22 cellular contexts compared by ENCODE assay signal in the genomic region with DNA sequence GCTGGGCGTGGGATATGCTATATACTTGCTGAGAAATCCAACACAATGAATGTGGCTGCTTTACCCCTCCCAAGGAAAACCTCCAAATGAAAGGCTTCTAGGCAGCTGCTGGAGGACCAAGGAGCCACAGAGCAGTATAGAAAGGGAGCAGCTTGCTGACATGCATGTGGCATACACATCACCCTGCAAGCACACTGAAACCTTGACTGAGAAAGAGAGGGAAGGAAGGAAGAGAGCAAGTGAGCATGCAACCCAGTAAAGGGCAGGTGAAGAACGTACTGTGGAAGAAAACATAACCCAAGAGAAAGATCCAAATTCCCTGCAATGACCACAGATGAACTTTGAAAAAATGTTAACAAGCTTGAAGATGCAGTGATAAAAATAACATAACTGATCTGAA.
DNase-seq lines count a peak whose midpoint lies in the region; ATAC-seq and TF ChIP-seq lines count a peak whose summit lies in the region.
"Had no signal": no experiment of that assay in that cellular context is flagged by ENCODE, and none has a peak within 500 bp of the region (broad histone marks: within the 10 kb centered on the region; RNA-seq: fewer than 3 reads in every experiment).

No MANE protein-coding gene starts in this region.

- TF ChIP-seq CTCF in glutamatergic neuron (IDR thresholded peaks at IDR 0.05; ENCODE audit: partially characterized antibody, unreplicated experiment), result no peak
- no peak for TF ChIP-seq CTCF in mesothelial cell of epicardium (IDR thresholded peaks at IDR 0.05; ENCODE audit: unreplicated experiment)

- H3K27me3 Mint-ChIP-seq in glutamatergic neuron (ENCODE audit: unreplicated experiment), result no peaks in the 10 kb centered on the region
- peaks cover 2% of the 10 kb centered on the region for H3K27me3 Mint-ChIP-seq in mesothelial cell of epicardium (ENCODE audit: low read depth)
- H3K27me3 Mint-ChIP-seq: CD4-positive, alpha-beta memory T cell; CD4-positive, CD25-positive, alpha-beta regulatory T cell; CD8-positive, alpha-beta memory T cell had no signal

- ATAC-seq in HG03460 (IDR thresholded peaks at IDR 0.05; ENCODE audit: unreplicated experiment), result no peak
- ATAC-seq: GM12878 had no signal

- peak overlapping the region in 7 of 11 experiments; percentile 27 to 57 (median 34); a peak in 12 of 22 replicates for H3K4me2 ChIP-seq in BLaER1 treated with 17β-estradiol and CSF1 and Interleukin-3, amounts not matched to agents 10 nM and 100 nM

- peaks cover 23% of the 10 kb centered on the region for H3K4me1 Mint-ChIP-seq in glutamatergic neuron (ENCODE audit: low read depth, unreplicated experiment)
- H3K4me1 Mint-ChIP-seq in mesothelial cell of epicardium, result peaks cover 5% of the 10 kb centered on the region
- H3K4me1 Mint-ChIP-seq: CD14-positive monocyte; CD4-positive, CD25-positive, alpha-beta regulatory T cell; CD8-positive, alpha-beta memory T cell had no signal

- H3K27ac Mint-ChIP-seq in glutamatergic neuron (ENCODE audit: unreplicated experiment) (peak overlapping the region; percentile 17), mesothelial cell of epicardium (no peak overlapping the region)
- H3K27ac Mint-ChIP-seq: CD14-positive monocyte; CD4-positive, alpha-beta memory T cell; CD8-positive, alpha-beta memory T cell had no signal

- H3K9me3 ChIP-seq in BLaER1 treated with 17β-estradiol and CSF1 and Interleukin-3, amounts not matched to agents 10 nM and 100 nM (replicated peaks in 1 of 11), result peaks cover 6 to 59% (median 41%) of the 10 kb centered on the region in 11 experiments; a peak in 19 of 22 replicates
- H3K9me3 ChIP-seq: BE2C had no signal

- H4K20me1 ChIP-seq in BLaER1 treated with 17β-estradiol and CSF1 and Interleukin-3, amounts not matched to agents 10 nM and 100 nM, result no peaks in the 10 kb centered on the region

- H3K9me3 Mint-ChIP-seq in glutamatergic neuron (ENCODE audit: unreplicated experiment), result no peaks in the 10 kb centered on the region
- H3K9me3 Mint-ChIP-seq in mesothelial cell of epicardium, result no peaks in the 10 kb centered on the region

- H3K4me3 ChIP-seq in BLaER1 treated with 17β-estradiol and CSF1 and Interleukin-3, amounts not matched to agents 10 nM and 100 nM, result 0 out of 20 replicates have a peak overlapping the region, but pooled peaks of 1 of the 10 experiments have one; percentile 7
- H3K4me3 ChIP-seq: GM12878 had no signal

- H3K27ac ChIP-seq in BLaER1 treated with 17β-estradiol and CSF1 and Interleukin-3, amounts not matched to agents 10 nM and 100 nM, result no peak overlapping the region

- DNase-seq in glutamatergic neuron (no peak), mesothelial cell of epicardium (ENCODE audit: low spot score in 2 of 2, unreplicated experiment in 2 of 2) (no peak), RPMI8226 (no peak)
- DNase-seq: 8988T; ACHN; BE2C; C1 segment of cervical spinal cord; CD4-positive, alpha-beta memory T cell; CD4-positive, CD25-positive, alpha-beta regulatory T cell; CD8-positive, alpha-beta memory T cell; COR-L47; DMS 273 treated with DMSO at 0.1 percent for 48 hours; DMS153; DMS53; DMS79; DND-41; EL; GDM1 had no signal

- peaks cover 0 to 53% (median 36%) of the 10 kb centered on the region in 10 experiments; a peak in 16 of 20 replicates for H3K4me1 ChIP-seq in BLaER1 treated with 17β-estradiol and CSF1 and Interleukin-3, amounts not matched to agents 10 nM and 100 nM

- H3K4me3 Mint-ChIP-seq in glutamatergic neuron (ENCODE audit: unreplicated experiment), result no peak overlapping the region
- no peak overlapping the region for H3K4me3 Mint-ChIP-seq in mesothelial cell of epicardium
- H3K4me3 Mint-ChIP-seq: CD14-positive monocyte; CD4-positive, alpha-beta memory T cell; CD4-positive, CD25-positive, alpha-beta regulatory T cell; CD8-positive, alpha-beta memory T cell had no signal

- no peak overlapping the region for H3K9ac ChIP-seq in BLaER1 treated with 17β-estradiol and CSF1 and Interleukin-3, amounts not matched to agents 10 nM and 100 nM

- no peaks in the 10 kb centered on the region for H3K27me3 ChIP-seq in BLaER1 treated with 17β-estradiol and CSF1 and Interleukin-3, amounts not matched to agents 10 nM and 100 nM
- H3K27me3 ChIP-seq: BE2C had no signal

- H3K36me3 Mint-ChIP-seq in glutamatergic neuron (ENCODE audit: unreplicated experiment), result no peaks in the 10 kb centered on the region
- H3K36me3 Mint-ChIP-seq in mesothelial cell of epicardium, result no peaks in the 10 kb centered on the region
- H3K36me3 Mint-ChIP-seq: CD14-positive monocyte; CD4-positive, alpha-beta memory T cell; CD4-positive, CD25-positive, alpha-beta regulatory T cell; CD8-positive, alpha-beta memory T cell had no signal

- H3K36me3 ChIP-seq in BLaER1 treated with 17β-estradiol and CSF1 and Interleukin-3, amounts not matched to agents 10 nM and 100 nM, result peaks cover 0 to 8% (median 0%) of the 10 kb centered on the region in 11 experiments; a peak in 2 of 22 replicates
- H3K36me3 ChIP-seq: BE2C had no signal
